Comparison of ENCODE assay signal across 12 cellular contexts in genomic region chr4:147981305-147981704, GRCh38.
A peak's percentile ranks its signal among the peaks of the same experiment; 100 is the strongest.
DNase-seq lines count a peak whose midpoint lies in the region; ATAC-seq and TF ChIP-seq lines count a peak whose summit lies in the region.
"Had no signal": no experiment of that assay in that cellular context is flagged by ENCODE, and none has a peak within 500 bp of the region (broad histone marks: within the 10 kb centered on the region; RNA-seq: fewer than 3 reads in every experiment).

No MANE protein-coding gene starts in this region.

- H3K36me3 ChIP-seq in sigmoid colon (no peaks in the 10 kb centered on the region), SJCRH30 (no peaks in the 10 kb centered on the region)
- H3K36me3 ChIP-seq: lower lobe of right lung, vagina had no signal

- DNase-seq in glomerular visceral epithelial cell (ENCODE audit: extremely low spot score) (peak; percentile 13), substantia nigra (lab: John Stamatoyannopoulos, UW) (no peak), NCI-H748 (lab: John Stamatoyannopoulos, UW; ENCODE audit: unreplicated experiment) (no peak), sigmoid colon (no peak), SJCRH30 (no peak)
- DNase-seq: lower lobe of right lung; RPMI8226; stimulated activated CD4-positive, alpha-beta T cell treated with anti-CD3 and anti-CD28 coated beads, Interleukin-15, amount 100 ng/mL, for 24 hours had no signal

- 82 to 89% methylated on average over 1 of the region's 1 CpG for WGBS in sigmoid colon, 2 donors

- no peak for TF ChIP-seq CTCF in sigmoid colon (IDR thresholded peaks at IDR 0.05)

- TF ChIP-seq EP300 in sigmoid colon (IDR thresholded peaks at IDR 0.05), result no peak

- H3K27me3 ChIP-seq in sigmoid colon (no peaks in the 10 kb centered on the region), SJCRH30 (no peaks in the 10 kb centered on the region)
- H3K27me3 ChIP-seq: vagina had no signal

- intact Hi-C loops in sigmoid colon (cut with DNase I), result no loop called here

- H3K27ac ChIP-seq in substantia nigra (ENCODE audit: low read depth, low read length, poor library complexity, severe bottlenecking), result no peak overlapping the region
- H3K27ac ChIP-seq in sigmoid colon, result no peak overlapping the region
- H3K27ac ChIP-seq in SJCRH30, result no peak overlapping the region
- H3K27ac ChIP-seq: lower lobe of right lung, vagina had no signal

- H3K4me1 ChIP-seq in sigmoid colon, result peaks cover 0 to 50% (median 41%) of the 10 kb centered on the region in 4 donors
- no peaks in the 10 kb centered on the region for H3K4me1 ChIP-seq in SJCRH30
- H3K4me1 ChIP-seq: lower lobe of right lung had no signal

- ATAC-seq in GM18519 (IDR thresholded peaks at IDR 0.05; ENCODE audit: low FRiP score, unreplicated experiment), result peak; percentile 99
- ATAC-seq in GM21619 (IDR thresholded peaks at IDR 0.05; ENCODE audit: unreplicated experiment), result peak; percentile 92
- ATAC-seq in HG03354 (IDR thresholded peaks at IDR 0.05; ENCODE audit: poor library complexity, severe bottlenecking, unreplicated experiment), result peak; percentile 93
- ATAC-seq: lower lobe of right lung had no signal

- no peak for TF ChIP-seq POLR2A in sigmoid colon (IDR thresholded peaks at IDR 0.05)

- H3K4me3 ChIP-seq in sigmoid colon, result no peak overlapping the region
- no peak overlapping the region for H3K4me3 ChIP-seq in SJCRH30
- H3K4me3 ChIP-seq: lower lobe of right lung, vagina had no signal

- H3K9me3 ChIP-seq in sigmoid colon, result no peaks in the 10 kb centered on the region
- peaks cover 3% of the 10 kb centered on the region; the same call in 1 of the 2 replicates for H3K9me3 ChIP-seq in SJCRH30 (replicated peaks)
- H3K9me3 ChIP-seq: lower lobe of right lung, vagina had no signal
